ENCODE assay signal across 16 cellular contexts in the genomic region with DNA sequence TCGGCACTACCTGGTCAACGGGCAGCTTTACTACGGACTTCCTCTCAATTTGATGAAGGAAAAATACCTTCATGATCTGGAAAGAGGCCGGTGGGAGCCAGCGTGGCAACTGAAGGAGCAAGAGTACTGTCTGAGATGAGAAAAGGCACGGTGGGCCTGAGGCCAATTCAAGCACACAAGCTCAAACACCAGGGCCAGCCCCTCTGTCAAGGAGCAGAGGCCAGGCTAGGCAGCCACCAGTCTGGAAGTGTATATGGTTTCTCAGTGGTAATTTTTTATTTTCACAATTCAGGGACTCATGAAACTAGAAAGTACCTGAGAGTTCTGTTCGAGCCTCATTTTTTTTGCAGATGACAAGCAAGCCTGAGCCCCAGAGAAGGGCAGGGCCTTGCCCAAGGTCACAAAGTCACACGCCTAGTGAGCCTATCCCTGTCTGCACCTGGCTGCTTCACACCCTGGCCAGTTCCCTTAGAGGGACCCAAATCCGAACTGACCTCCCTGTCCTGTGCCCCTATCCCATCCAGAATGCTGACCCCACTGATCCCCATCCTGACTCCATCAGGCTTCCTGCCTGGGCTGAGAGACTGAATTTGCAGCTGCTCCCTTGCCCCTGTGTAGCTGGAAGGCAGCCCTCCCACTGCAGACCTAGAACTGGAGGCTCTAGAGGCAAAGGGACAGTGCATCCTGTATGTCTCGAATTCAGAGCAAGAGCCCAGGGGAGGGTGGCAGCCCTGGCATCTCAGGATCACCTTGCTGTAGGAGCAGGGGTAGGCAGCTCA. TPM values are rescaled to one million over a fixed set of nuclear protein-coding genes. Genes with fewer than 3 reads are reported as not detected.
DNase-seq lines count a peak whose midpoint lies in the region; ATAC-seq and TF ChIP-seq lines count a peak whose summit lies in the region.
"Had no signal": no experiment of that assay in that cellular context is flagged by ENCODE, and none has a peak within 500 bp of the region (broad histone marks: within the 10 kb centered on the region; RNA-seq: fewer than 3 reads in every experiment).

No MANE protein-coding gene starts in this region.

- intact Hi-C loops in activated naive CD4-positive, alpha-beta T cell treated with anti-CD3 and anti-CD28 coated beads for 36 hours (cut with micrococcal nuclease) = no loop called here
- intact Hi-C loops in activated T-helper 1 cell treated with anti-CD3 and anti-CD28 coated beads, Interleukin-12 subunit alpha, Interleukin-12 subunit beta, Interleukin-2, Interleukin-4 antibody, amounts not matched to agents 30 ng/mL and 10 ng/mL and 1 ng/mL, durations not matched to agents 14 hours and 24 hours and 36 hours (cut with micrococcal nuclease) = no loop called here
- intact Hi-C loops in lower lobe of right lung (cut with DNase I) = no loop called here

- H3K27ac ChIP-seq in lower lobe of right lung (peak overlapping the region; percentile 89), upper lobe of left lung (peak overlapping the region; percentile 90 to 97 (median 92))

- DNase-seq in activated naive CD4-positive, alpha-beta T cell treated with anti-CD3 and anti-CD28 coated beads for 36 hours = no peak
- DNase-seq in activated naive CD4-positive, alpha-beta T cell treated with Interleukin-2 at 50 U/mL for 16 hours = no peak
- no peak for DNase-seq in activated T-helper 1 cell treated with anti-CD3 and anti-CD28 coated beads, Interleukin-12 subunit alpha, Interleukin-12 subunit beta, Interleukin-2, Interleukin-4 antibody, amounts not matched to agents 30 ng/mL and 10 ng/mL and 1 ng/mL, durations not matched to agents 14 hours and 24 hours and 36 hours (ENCODE audit: low spot score)
- DNase-seq in lower lobe of right lung = peak; percentile 46
- DNase-seq in upper lobe of left lung = no peak
- DNase-seq in NCI-H1694 (lab: John Stamatoyannopoulos, UW) = no peak
- DNase-seq: activated CD4-positive, alpha-beta T cell treated with anti-CD3 and anti-CD28 coated beads, Interleukin-2, amount 10 ng/mL, durations not matched to agents 7 days and 5 days; anterior cingulate cortex; NCI-H1417; NCI-H510A treated with DMSO at 0.1 percent for 48 hours; stimulated activated CD4-positive, alpha-beta T cell treated with anti-CD3 and anti-CD28 coated beads, Interleukin-2, amount 100 ng/mL, for 24 hours had no signal

- TF ChIP-seq EP300 in upper lobe of left lung (IDR thresholded peaks at IDR 0.05) = no peak

- no peak for TF ChIP-seq CTCF in lower lobe of right lung (IDR thresholded peaks at IDR 0.05)
- TF ChIP-seq CTCF in upper lobe of left lung (IDR thresholded peaks at IDR 0.05) = no peak

- H3K36me3 Mint-ChIP-seq in activated naive CD4-positive, alpha-beta T cell treated with anti-CD3 and anti-CD28 coated beads for 36 hours (ENCODE audit: low read depth) = no peaks in the 10 kb centered on the region
- H3K36me3 Mint-ChIP-seq in activated T-helper 1 cell treated with anti-CD3 and anti-CD28 coated beads, Interleukin-12 subunit alpha, Interleukin-12 subunit beta, Interleukin-2, Interleukin-4 antibody, amounts not matched to agents 30 ng/mL and 10 ng/mL and 1 ng/mL, durations not matched to agents 14 hours and 24 hours and 36 hours (ENCODE audit: low read depth) = no peaks in the 10 kb centered on the region

- H3K4me1 Mint-ChIP-seq in activated naive CD4-positive, alpha-beta T cell treated with anti-CD3 and anti-CD28 coated beads for 36 hours (ENCODE audit: low read depth) = peaks cover 15% of the 10 kb centered on the region
- H3K4me1 Mint-ChIP-seq in activated T-helper 1 cell treated with anti-CD3 and anti-CD28 coated beads, Interleukin-12 subunit alpha, Interleukin-12 subunit beta, Interleukin-2, Interleukin-4 antibody, amounts not matched to agents 30 ng/mL and 10 ng/mL and 1 ng/mL, durations not matched to agents 14 hours and 24 hours and 36 hours (ENCODE audit: low read depth) = peaks cover 5% of the 10 kb centered on the region

- H3K36me3 ChIP-seq in lower lobe of right lung = no peaks in the 10 kb centered on the region
- H3K36me3 ChIP-seq in upper lobe of left lung = peaks cover 0 to 4% (median 0%) of the 10 kb centered on the region in 4 donors

- H3K27me3 ChIP-seq in lower lobe of right lung (ENCODE audit: low read depth) (peaks cover 44% of the 10 kb centered on the region), upper lobe of left lung (peaks cover 0 to 40% (median 32%) of the 10 kb centered on the region in 4 donors)

- CTCF ChIA-PET in activated naive CD4-positive, alpha-beta T cell treated with anti-CD3 and anti-CD28 coated beads for 36 hours (lab: Charles Lee) = interaction anchor here (0.5 to 2.4 kb wide), 5 partner anchors 13 to 55 kb away, joined by 3 to 10 read pairs (median 3); no protein-coding TSS in a partner anchor

- H3K4me3 ChIP-seq in lower lobe of right lung (peak overlapping the region; percentile 67), upper lobe of left lung (peak overlapping the region in 3 of 4 donors; percentile 55 to 63 (median 61))
- H3K4me3 ChIP-seq: K562 had no signal

- no peaks in the 10 kb centered on the region for H3K9me3 Mint-ChIP-seq in activated naive CD4-positive, alpha-beta T cell treated with anti-CD3 and anti-CD28 coated beads for 36 hours
- no peaks in the 10 kb centered on the region for H3K9me3 Mint-ChIP-seq in activated T-helper 1 cell treated with anti-CD3 and anti-CD28 coated beads, Interleukin-12 subunit alpha, Interleukin-12 subunit beta, Interleukin-2, Interleukin-4 antibody, amounts not matched to agents 30 ng/mL and 10 ng/mL and 1 ng/mL, durations not matched to agents 14 hours and 24 hours and 36 hours
- H3K9me3 Mint-ChIP-seq: activated CD4-positive, alpha-beta T cell treated with anti-CD3 and anti-CD28 coated beads, Interleukin-2, amount 10 ng/mL, durations not matched to agents 7 days and 5 days had no signal

- H3K4me1 ChIP-seq in lower lobe of right lung (peaks cover 34% of the 10 kb centered on the region), upper lobe of left lung (peaks cover 31 to 45% (median 38%) of the 10 kb centered on the region in 4 donors)

- H3K4me3 Mint-ChIP-seq in activated naive CD4-positive, alpha-beta T cell treated with anti-CD3 and anti-CD28 coated beads for 36 hours = no peak overlapping the region
- H3K4me3 Mint-ChIP-seq in activated T-helper 1 cell treated with anti-CD3 and anti-CD28 coated beads, Interleukin-12 subunit alpha, Interleukin-12 subunit beta, Interleukin-2, Interleukin-4 antibody, amounts not matched to agents 30 ng/mL and 10 ng/mL and 1 ng/mL, durations not matched to agents 14 hours and 24 hours and 36 hours = no peak overlapping the region
- H3K4me3 Mint-ChIP-seq: activated CD4-positive, alpha-beta T cell treated with anti-CD3 and anti-CD28 coated beads, Interleukin-2, amount 10 ng/mL, durations not matched to agents 7 days and 5 days had no signal

- WGBS in upper lobe of left lung, 2 donors = 87 to 88% methylated on average over 7 to 9 of the region's 10 CpGs

- ATAC-seq in lower lobe of right lung (no peak), upper lobe of left lung (ENCODE audit: low FRiP score in 2 of 2) (no peak), GM18858 (IDR thresholded peaks at IDR 0.05; ENCODE audit: unreplicated experiment) (no peak), GM21360 (IDR thresholded peaks at IDR 0.05; ENCODE audit: unreplicated experiment) (no peak)
- ATAC-seq: K562 had no signal

- TF ChIP-seq POLR2A in upper lobe of left lung (IDR thresholded peaks at IDR 0.05) = peak in 1 of 4 donors; percentile 18

- peaks cover 30% of the 10 kb centered on the region for H3K27me3 Mint-ChIP-seq in activated naive CD4-positive, alpha-beta T cell treated with anti-CD3 and anti-CD28 coated beads for 36 hours (ENCODE audit: low read depth)
- peaks cover 46% of the 10 kb centered on the region for H3K27me3 Mint-ChIP-seq in activated T-helper 1 cell treated with anti-CD3 and anti-CD28 coated beads, Interleukin-12 subunit alpha, Interleukin-12 subunit beta, Interleukin-2, Interleukin-4 antibody, amounts not matched to agents 30 ng/mL and 10 ng/mL and 1 ng/mL, durations not matched to agents 14 hours and 24 hours and 36 hours (ENCODE audit: insufficient read depth)

- H3K9me3 ChIP-seq in lower lobe of right lung = no peaks in the 10 kb centered on the region
- H3K9me3 ChIP-seq in upper lobe of left lung = no peaks in the 10 kb centered on the region

- H3K27ac Mint-ChIP-seq in activated naive CD4-positive, alpha-beta T cell treated with anti-CD3 and anti-CD28 coated beads for 36 hours = peak overlapping the region; percentile 63
- peak overlapping the region; percentile 62 for H3K27ac Mint-ChIP-seq in activated T-helper 1 cell treated with anti-CD3 and anti-CD28 coated beads, Interleukin-12 subunit alpha, Interleukin-12 subunit beta, Interleukin-2, Interleukin-4 antibody, amounts not matched to agents 30 ng/mL and 10 ng/mL and 1 ng/mL, durations not matched to agents 14 hours and 24 hours and 36 hours
- H3K27ac Mint-ChIP-seq: activated CD4-positive, alpha-beta T cell treated with anti-CD3 and anti-CD28 coated beads, Interleukin-2, amount 10 ng/mL, durations not matched to agents 7 days and 5 days had no signal

RNA-seq across cellular contexts. Expression of gene TBX2, which starts 4.8 kb away (rescaled TPM):
- not detected for total RNA-seq in activated naive CD4-positive, alpha-beta T cell treated with anti-CD3 and anti-CD28 coated beads for 36 hours
- not detected in 2 replicates for total RNA-seq in activated T-helper 1 cell treated with anti-CD3 and anti-CD28 coated beads, Interleukin-12 subunit alpha, Interleukin-12 subunit beta, Interleukin-2, Interleukin-4 antibody, amounts not matched to agents 30 ng/mL and 10 ng/mL and 1 ng/mL, durations not matched to agents 14 hours and 24 hours and 36 hours
- total RNA-seq in lower lobe of right lung = 83.3 TPM
- total RNA-seq in upper lobe of left lung = 100 to 1,000 TPM in 2 of 6 donors, 10 to 100 TPM in 4; 22.4 to 130 (median 92.7) TPM
- total RNA-seq: activated CD4-positive, alpha-beta T cell treated with anti-CD3 and anti-CD28 coated beads, Interleukin-2, amount 10 ng/mL, durations not matched to agents 7 days and 5 days; pulmonary artery endothelial cell; T-helper 1 cell treated with Interleukin-12 subunit alpha and Interleukin-12 subunit beta and Interleukin-4 antibody, amounts not matched to agents 30 ng/mL and 1 ng/mL, for 36 hours had no signal

RNA-seq across cellular contexts. Expression of gene TBX4, which starts 57.4 kb away (rescaled TPM):
- total RNA-seq in activated naive CD4-positive, alpha-beta T cell treated with anti-CD3 and anti-CD28 coated beads for 36 hours = not detected
- total RNA-seq in activated T-helper 1 cell treated with anti-CD3 and anti-CD28 coated beads, Interleukin-12 subunit alpha, Interleukin-12 subunit beta, Interleukin-2, Interleukin-4 antibody, amounts not matched to agents 30 ng/mL and 10 ng/mL and 1 ng/mL, durations not matched to agents 14 hours and 24 hours and 36 hours = not detected in 2 replicates
- total RNA-seq in lower lobe of right lung (22.3 TPM), upper lobe of left lung (10 to 100 TPM; 10.2 to 69.1 (median 22.7) TPM)
- total RNA-seq: activated CD4-positive, alpha-beta T cell treated with anti-CD3 and anti-CD28 coated beads, Interleukin-2, amount 10 ng/mL, durations not matched to agents 7 days and 5 days; K562; pulmonary artery endothelial cell; T-helper 1 cell treated with Interleukin-12 subunit alpha and Interleukin-12 subunit beta and Interleukin-4 antibody, amounts not matched to agents 30 ng/mL and 1 ng/mL, for 36 hours had no signal

Comparison
In these comparisons a context has a peak if more than half of its experiments do, and no peak if none do; other contexts are left out.
1. RNA of gene TBX2, which starts 4.8 kb away (total RNA-seq): 22.4 to 130 TPM in upper lobe of left lung and 83.3 TPM in lower lobe of right lung (single experiment); not detected in activated T-helper 1 cell treated with anti-CD3 and anti-CD28 coated beads, Interleukin-12 subunit alpha, Interleukin-12 subunit beta, Interleukin-2, Interleukin-4 antibody, amounts not matched to agents 30 ng/mL and 10 ng/mL and 1 ng/mL, durations not matched to agents 14 hours and 24 hours and 36 hours and not detected in activated naive CD4-positive, alpha-beta T cell treated with anti-CD3 and anti-CD28 coated beads for 36 hours; every median in the first group is over 10 times any median in the second.
2. RNA of gene TBX4, which starts 57.4 kb away (total RNA-seq): 10.2 to 69.1 TPM in upper lobe of left lung and 22.3 TPM in lower lobe of right lung (single experiment); not detected in activated naive CD4-positive, alpha-beta T cell treated with anti-CD3 and anti-CD28 coated beads for 36 hours and not detected in activated T-helper 1 cell treated with anti-CD3 and anti-CD28 coated beads, Interleukin-12 subunit alpha, Interleukin-12 subunit beta, Interleukin-2, Interleukin-4 antibody, amounts not matched to agents 30 ng/mL and 10 ng/mL and 1 ng/mL, durations not matched to agents 14 hours and 24 hours and 36 hours; every median in the first group is over 10 times any median in the second.